In genomic region chr5:69004127-69004526, GRCh38 we compare ENCODE assay signal across 2 cellular contexts.
TF ChIP-seq lines count a peak whose summit lies in the region.

No MANE protein-coding gene starts in this region.

TF ChIP-seq in HepG2, 621 proteins besides CTCF, POLR2A, EP300 and RAD21:
- no peak for TF ChIP-seq ESRRA (CRISPR knock-in tag; IDR thresholded peaks at IDR 0.05; ENCODE audit: low read depth)
- no peak for TF ChIP-seq TRIM22 (IDR thresholded peaks at IDR 0.05)
- TF ChIP-seq CBX1 (IDR thresholded peaks at IDR 0.05; ENCODE audit: low read depth), result no peak
- TF ChIP-seq ZNF597 (CRISPR knock-in tag; IDR thresholded peaks at IDR 0.05), result no peak
- peak; percentile 66; the same call in 1 of the 2 replicates for TF ChIP-seq CEBPB (IDR thresholded peaks at IDR 0.05; ENCODE audit: borderline replicate concordance, low read depth, low read length)

TF ChIP-seq in K562, 482 proteins besides CTCF, POLR2A, EP300 and RAD21:
- TF ChIP-seq CEBPB (tag; IDR thresholded peaks at IDR 0.05), result peak; percentile 57; the same call in 1 of the 2 replicates
- no peak for TF ChIP-seq ZSCAN32 (CRISPR knock-in tag; IDR thresholded peaks at IDR 0.05)
- TF ChIP-seq CEBPG (CRISPR knock-in tag; IDR thresholded peaks at IDR 0.05), result no peak
- peak; percentile 70 to 86 for TF ChIP-seq CEBPG (tag; conservative IDR thresholded peaks at IDR 0.05 in 1 of 2, IDR thresholded peaks at IDR 0.05 in 1 of 2)
- TF ChIP-seq ZNF780A (CRISPR knock-in tag; IDR thresholded peaks at IDR 0.05), result no peak
- TF ChIP-seq ATF3 (IDR thresholded peaks at IDR 0.05), result peak; percentile 47
- TF ChIP-seq ATF3 (CRISPR knock-in tag; conservative IDR thresholded peaks at IDR 0.05), result no peak
